8 cellular contexts compared by ENCODE assay signal in the genomic region with DNA sequence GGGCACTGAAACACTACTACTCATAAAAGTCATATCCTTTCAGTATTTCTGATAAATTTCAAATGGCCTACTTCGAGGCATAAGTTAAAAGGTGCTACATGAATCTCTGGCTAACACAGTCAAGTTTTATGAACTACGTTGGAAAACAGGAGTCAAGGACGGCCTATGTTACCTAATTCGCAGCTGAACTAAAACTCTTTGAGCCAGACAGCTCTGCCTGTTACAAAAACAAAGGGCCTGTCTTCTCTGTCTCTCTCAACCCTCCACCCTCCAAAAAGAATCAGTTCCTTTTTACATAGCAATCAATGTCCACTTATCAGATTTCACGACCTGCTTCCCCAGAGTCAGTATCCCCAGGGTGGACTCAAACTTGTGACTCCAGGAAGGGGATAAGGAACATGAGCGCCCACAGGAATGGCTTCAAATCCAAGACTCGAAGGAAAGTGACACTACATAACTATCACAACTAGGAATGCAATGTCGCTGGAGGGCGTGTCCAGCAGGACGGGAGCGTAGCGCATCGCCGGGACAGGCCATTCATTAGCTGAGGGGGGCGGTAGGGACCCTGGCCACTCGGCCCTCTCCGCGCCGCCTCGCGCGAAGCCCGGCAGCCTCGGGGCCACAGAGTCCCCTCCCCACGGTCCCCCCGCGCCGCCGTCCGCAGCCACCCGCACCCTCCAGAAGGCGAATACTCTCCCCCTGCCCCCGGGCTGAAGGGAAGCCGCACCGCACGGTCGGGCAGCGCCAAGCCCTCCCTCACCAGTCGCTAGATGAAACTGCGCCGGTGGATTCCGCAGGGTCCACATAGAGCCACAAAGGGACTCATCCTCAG. TPM values are rescaled to one million over a fixed set of nuclear protein-coding genes. Genes with fewer than 3 reads are reported as not detected.
DNase-seq lines count a peak whose midpoint lies in the region; ATAC-seq, FAIRE-seq and TF ChIP-seq lines count a peak whose summit lies in the region.

No MANE protein-coding gene starts in this region.

- H3K4me3 Mint-ChIP-seq in activated CD4-positive, alpha-beta T cell treated with anti-CD3 and anti-CD28 coated beads, Interleukin-2, amount 10 ng/mL, durations not matched to agents 7 days and 5 days = peak overlapping the region; percentile 95
- peak overlapping the region; percentile 86 to 100 (median 98) for H3K4me3 Mint-ChIP-seq in naive B cell

- POLR2A ChIA-PET in activated CD4-positive, alpha-beta T cell treated with anti-CD3 and anti-CD28 coated beads, Interleukin-2, amount 10 ng/mL, durations not matched to agents 7 days and 5 days (lab: Charles Lee) = interaction anchor here (1.0 kb wide), 1 partner anchor 19 kb away, joined by 3 read pairs; no protein-coding TSS in a partner anchor

- no peaks in the 10 kb centered on the region for H3K27me3 Mint-ChIP-seq in activated CD4-positive, alpha-beta T cell treated with anti-CD3 and anti-CD28 coated beads, Interleukin-2, amount 10 ng/mL, durations not matched to agents 7 days and 5 days
- no peaks in the 10 kb centered on the region for H3K27me3 Mint-ChIP-seq in naive B cell

- ATAC-seq in HG02763 (IDR thresholded peaks at IDR 0.05; ENCODE audit: unreplicated experiment) = peak; percentile 31
- ATAC-seq in naive B cell (ENCODE audit: low read depth in 2 of 2) = peak; percentile 70 to 75

- peak overlapping the region; percentile 92 for H3K27ac Mint-ChIP-seq in activated CD4-positive, alpha-beta T cell treated with anti-CD3 and anti-CD28 coated beads, Interleukin-2, amount 10 ng/mL, durations not matched to agents 7 days and 5 days
- H3K27ac Mint-ChIP-seq in naive B cell = peak overlapping the region; percentile 93 to 97 (median 97)

- FAIRE-seq in GM12891 (lab: Jason Lieb, UNC) = peak; percentile 51

- CTCF ChIA-PET in activated CD4-positive, alpha-beta T cell treated with anti-CD3 and anti-CD28 coated beads, Interleukin-2, amount 10 ng/mL, durations not matched to agents 7 days and 5 days (lab: Charles Lee) = interaction anchor here (0.6 to 1.4 kb wide), 3 partner anchors 728 to 821 kb away, joined by 3 to 5 read pairs (median 3); partner anchors contain the start of genes DOP1A and UBE3D

- H3K9me3 Mint-ChIP-seq in activated CD4-positive, alpha-beta T cell treated with anti-CD3 and anti-CD28 coated beads, Interleukin-2, amount 10 ng/mL, durations not matched to agents 7 days and 5 days = no peaks in the 10 kb centered on the region
- H3K9me3 Mint-ChIP-seq in naive B cell = no peaks in the 10 kb centered on the region

- TF ChIP-seq POLR2A in GM12891 (IDR thresholded peaks at IDR 0.05; ENCODE audit: low read depth, low read length) = peak; percentile 23
- no peak for TF ChIP-seq POLR2A in NB4 (IDR thresholded peaks at IDR 0.05; ENCODE audit: extremely low read depth, insufficient read length)

- H3K36me3 Mint-ChIP-seq in activated CD4-positive, alpha-beta T cell treated with anti-CD3 and anti-CD28 coated beads, Interleukin-2, amount 10 ng/mL, durations not matched to agents 7 days and 5 days (ENCODE audit: low read depth) = peaks cover 22% of the 10 kb centered on the region
- H3K36me3 Mint-ChIP-seq in naive B cell = no peaks in the 10 kb centered on the region

- H3K4me1 Mint-ChIP-seq in activated CD4-positive, alpha-beta T cell treated with anti-CD3 and anti-CD28 coated beads, Interleukin-2, amount 10 ng/mL, durations not matched to agents 7 days and 5 days = peaks cover 39% of the 10 kb centered on the region
- peaks cover 36 to 46% (median 38%) of the 10 kb centered on the region in 3 donors for H3K4me1 Mint-ChIP-seq in naive B cell

- DNase-seq in AG20443 (ENCODE audit: low spot score) = peak; percentile 78
- no peak for DNase-seq in GM12891 (ENCODE audit: insufficient read length, low spot score)
- DNase-seq in NB4 (ENCODE audit: low read depth) = peak; percentile 77
- DNase-seq in activated CD4-positive, alpha-beta T cell treated with anti-CD3 and anti-CD28 coated beads, Interleukin-2, amount 10 ng/mL, durations not matched to agents 7 days and 5 days = no peak
- peak; percentile 44 for DNase-seq in fibroblast of mammary gland (ENCODE audit: low read depth)
- no peak for DNase-seq in naive B cell
- DNase-seq in epidermal melanocyte (ENCODE audit: insufficient read length, low spot score) = no peak

- peak overlapping the region; percentile 94 for H3K4me3 ChIP-seq in NB4 (ENCODE audit: low read depth, low read length)
- H3K4me3 ChIP-seq in fibroblast of mammary gland (ENCODE audit: control insufficient read depth, low read depth, low read length) = peak overlapping the region; percentile 88

- TF ChIP-seq CTCF in NB4 (IDR thresholded peaks at IDR 0.05; ENCODE audit: low read depth, low read length) (no peak), fibroblast of mammary gland (conservative IDR thresholded peaks at IDR 0.05; ENCODE audit: control insufficient read depth, insufficient read depth, low read depth, low read length) (no peak)

TF ChIP-seq in GM12891, 5 proteins besides CTCF, POLR2A, EP300 and RAD21:
- TF ChIP-seq POLR2AphosphoS5 (IDR thresholded peaks at IDR 0.05; ENCODE audit: low read depth, low read length) (0 out of 2 replicates have a peak, but pooled peaks have one; percentile 42), POU2F2 (IDR thresholded peaks at IDR 0.05; ENCODE audit: low read depth, low read length) (no peak), SPI1 (IDR thresholded peaks at IDR 0.05; ENCODE audit: low read depth, low read length) (peak; percentile 80)

RNA-seq across cellular contexts. Expression of gene IBTK, which starts 0.5 kb away (rescaled TPM):
- polyA plus RNA-seq in GM12891 (2012; ENCODE audit: low read depth, missing spikeins) = 11.1 TPM
- total RNA-seq in activated CD4-positive, alpha-beta T cell treated with anti-CD3 and anti-CD28 coated beads, Interleukin-2, amount 10 ng/mL, durations not matched to agents 7 days and 5 days = 10 to 100 TPM; 26.8 to 27.3 TPM
- polyA plus RNA-seq in naive B cell (ENCODE audit: low read depth in 6 of 6) = 10 to 100 TPM; 16.1 to 23.9 (median 19.6) TPM

Comparison
In these comparisons a context has a peak if more than half of its experiments do, and no peak if none do; other contexts are left out.
1. DNase-seq: peak in AG20443 (single experiment), NB4 (single experiment) and fibroblast of mammary gland (single experiment); none in GM12891 (single experiment), activated CD4-positive, alpha-beta T cell treated with anti-CD3 and anti-CD28 coated beads, Interleukin-2, amount 10 ng/mL, durations not matched to agents 7 days and 5 days (single experiment), naive B cell (single experiment) and epidermal melanocyte (single experiment).